ENCODE assay signal across 8 cellular contexts in genomic region chr5:151924564-151925395, GRCh38. TPM values are rescaled to one million over a fixed set of nuclear protein-coding genes. Genes with fewer than 3 reads are reported as not detected.
DNase-seq lines count a peak whose midpoint lies in the region; TF ChIP-seq lines count a peak whose summit lies in the region.

GLRA1 (minus strand) TSS chr5:151924851; CDS start chr5:151924549, 302 bp downstream.

- no peaks in the 10 kb centered on the region for H3K9me3 Mint-ChIP-seq in Calu3 (ENCODE audit: low read depth, unreplicated experiment)

- no peak for TF ChIP-seq POLR2A in thyroid gland (IDR thresholded peaks at IDR 0.05)
- TF ChIP-seq POLR2A in vagina (IDR thresholded peaks at IDR 0.05), result no peak

- WGBS in thyroid gland, 2 donors, result 7 to 8% methylated on average over 45 to 48 of the region's 48 CpGs

- CTCF ChIA-PET in Calu3 (lab: Charles Lee), result interaction anchor here (1.1 kb wide), 1 partner anchor 218 kb away, joined by 4 read pairs; no protein-coding TSS in a partner anchor

- H3K9me3 ChIP-seq in endocrine pancreas (ENCODE audit: control insufficient read depth, low read length), result no peaks in the 10 kb centered on the region
- H3K9me3 ChIP-seq in thyroid gland, result no peaks in the 10 kb centered on the region
- H3K9me3 ChIP-seq in vagina, result no peaks in the 10 kb centered on the region

- H3K4me3 ChIP-seq in endocrine pancreas (ENCODE audit: control insufficient read depth, insufficient read depth, low read length) (peak within 1 kb of the TSS; percentile 93), thyroid gland (replicated peaks in 1 of 3) (no peak within 1 kb of the TSS), vagina (no peak within 1 kb of the TSS)

- H3K4me1 ChIP-seq in endocrine pancreas (ENCODE audit: control insufficient read depth, insufficient read depth, low read length) (peaks cover 4% of the 10 kb centered on the region), thyroid gland (no peaks in the 10 kb centered on the region), vagina (no peaks in the 10 kb centered on the region)

- H3K27ac Mint-ChIP-seq in Calu3 (ENCODE audit: unreplicated experiment), result no peak within 1 kb of the TSS

- H3K27ac ChIP-seq in thyroid gland (no peak within 1 kb of the TSS), vagina (no peak within 1 kb of the TSS)

- H3K27me3 ChIP-seq in endocrine pancreas (ENCODE audit: control insufficient read depth, insufficient read depth, low read length) (no peaks in the 10 kb centered on the region), thyroid gland (no peaks in the 10 kb centered on the region), vagina (no peaks in the 10 kb centered on the region)

- BruUV-seq in Calu3 (replicated peaks; lab: Mats Ljungman, UMichigan), result no TSS peak

- peak; percentile 49 for DNase-seq in Calu3
- DNase-seq in KG1 (lab: John Stamatoyannopoulos, UW), result peak; percentile 0
- peak; percentile 55 to 59 for DNase-seq in activated CD4-positive, alpha-beta T cell treated with anti-CD3 and anti-CD28 coated beads, Interleukin-2, amount 50 U/mL, for 48 hours
- DNase-seq in midbrain (lab: John Stamatoyannopoulos, UW), result peak; percentile 29
- DNase-seq in thyroid gland, result peak; percentile 47 to 68
- no peak for DNase-seq in dedifferentiated amniotic fluid mesenchymal stem cell (ENCODE audit: extremely low spot score)
- DNase-seq in vagina (ENCODE audit: extremely low spot score in 2 of 2), result no peak

- H3K36me3 ChIP-seq in endocrine pancreas (ENCODE audit: control insufficient read depth, insufficient read depth, low read length), result no peaks in the 10 kb centered on the region
- no peaks in the 10 kb centered on the region for H3K36me3 ChIP-seq in thyroid gland
- H3K36me3 ChIP-seq in vagina, result no peaks in the 10 kb centered on the region

- no peak for TF ChIP-seq CTCF in Calu3 (IDR thresholded peaks at IDR 0.05; ENCODE audit: unreplicated experiment)
- TF ChIP-seq CTCF in thyroid gland (IDR thresholded peaks at IDR 0.05), result no peak
- TF ChIP-seq CTCF in vagina (IDR thresholded peaks at IDR 0.05), result no peak

- no peaks in the 10 kb centered on the region for H3K4me1 Mint-ChIP-seq in Calu3 (ENCODE audit: low read depth, unreplicated experiment)

- H3K9ac ChIP-seq in endocrine pancreas (ENCODE audit: control insufficient read depth, insufficient read depth, low read length), result peak within 1 kb of the TSS; percentile 60

- no peaks in the 10 kb centered on the region for H3K36me3 Mint-ChIP-seq in Calu3 (ENCODE audit: insufficient read depth, unreplicated experiment)

- intact Hi-C loops in Calu3 (cut with micrococcal nuclease; ENCODE audit: unreplicated experiment), result loop anchor here (2.0 kb wide), 2 partner anchors 34 to 218 kb away; no protein-coding TSS in a partner anchor
- intact Hi-C loops in thyroid gland (cut with DNase I), result loop anchor here (10.0 kb wide), 1 partner anchor 220 kb away; no protein-coding TSS in a partner anchor
- intact Hi-C loops in vagina (cut with DNase I), result no loop called here

- no peak within 1 kb of the TSS for H3K4me3 Mint-ChIP-seq in Calu3 (ENCODE audit: low read depth, unreplicated experiment)

- H3K27me3 Mint-ChIP-seq in Calu3 (ENCODE audit: unreplicated experiment), result peaks cover 52% of the 10 kb centered on the region

RNA-seq across cellular contexts. Expression of gene GLRA1, which starts in this region (rescaled TPM):
- total RNA-seq in Calu3 (2022), result not detected in 2 replicates
- total RNA-seq in thyroid gland, result not detected
- total RNA-seq in vagina, result not detected

Comparison
In these comparisons a context has a peak if more than half of its experiments do, and no peak if none do; other contexts are left out.
1. Peak in DNase-seq in Calu3; RNA of the gene not detected or under 1 TPM.
2. Peak in DNase-seq in thyroid gland; RNA of the gene not detected or under 1 TPM.
3. DNase-seq: peak in KG1 (single experiment), activated CD4-positive, alpha-beta T cell treated with anti-CD3 and anti-CD28 coated beads, Interleukin-2, amount 50 U/mL, for 48 hours (2 of 2) and midbrain (single experiment); none in dedifferentiated amniotic fluid mesenchymal stem cell (single experiment) and vagina (0 of 2).